Comparison of ENCODE assay signal across 13 cellular contexts in the genomic region with DNA sequence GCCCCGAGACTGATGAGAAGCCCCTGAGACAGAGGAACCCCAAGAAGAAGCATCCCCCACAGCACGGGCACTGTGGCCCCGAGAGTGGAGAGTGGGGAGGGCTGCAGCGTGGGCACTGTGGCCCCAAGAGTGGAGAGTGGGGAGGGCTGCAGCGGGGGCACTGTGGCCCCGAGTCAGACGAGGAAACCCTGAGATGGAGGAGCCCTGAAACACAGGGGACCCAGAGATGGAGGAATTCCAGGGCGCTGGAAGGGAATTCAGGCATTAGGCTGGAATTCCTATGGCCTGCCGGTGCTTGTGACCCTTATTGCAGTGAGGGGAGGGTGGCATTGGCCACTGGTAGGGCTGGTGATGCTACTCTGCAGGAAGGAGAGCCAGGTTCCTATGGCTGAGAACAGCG.
"Had no signal": no experiment of that assay in that cellular context is flagged by ENCODE, and none has a peak within 500 bp of the region (broad histone marks: within the 10 kb centered on the region; RNA-seq: fewer than 3 reads in every experiment).

No MANE protein-coding gene starts in this region.

- H3K9me3 ChIP-seq: upper lobe of left lung had no signal

- H3K4me3 Mint-ChIP-seq: activated CD4-positive, alpha-beta memory T cell treated with anti-CD3 and anti-CD28 coated beads, Interleukin-2, amount 10 ng/mL, durations not matched to agents 7 days and 5 days; activated naive CD4-positive, alpha-beta T cell treated with anti-CD3 and anti-CD28 coated beads, Interleukin-2, amount 50 U/mL, for 24 hours; effector memory CD8-positive, alpha-beta T cell; naive thymus-derived CD8-positive, alpha-beta T cell; stimulated activated naive CD8-positive, alpha-beta T cell treated with anti-CD3 and anti-CD28 coated beads, Interleukin-15, Interleukin-2, amounts not matched to agents 100 ng/mL and 50 ng/mL, for 24 hours had no signal

- DNase-seq: activated CD4-positive, alpha-beta memory T cell treated with anti-CD3 and anti-CD28 coated beads, Interleukin-2, amount 10 ng/mL, durations not matched to agents 7 days and 5 days; activated CD4-positive, alpha-beta T cell treated with anti-CD3 and anti-CD28 coated beads for 4 hours; activated effector memory CD4-positive, alpha-beta T cell treated with Interleukin-2 at 50 U/mL for 16 hours; activated T-cell treated with anti-CD3 and anti-CD28 coated beads, Interleukin-2, amount 50 U/mL, for 48 hours; effector memory CD8-positive, alpha-beta T cell; mesenchymal stem cell; stimulated activated CD4-positive, alpha-beta T cell treated with anti-CD3 and anti-CD28 coated beads, Interleukin-12 subunit alpha, Interleukin-12 subunit beta, amount 100 ng/mL, for 4 hours; stimulated activated CD4-positive, alpha-beta T cell treated with anti-CD3 and anti-CD28 coated beads, Interleukin-1b, Interleukin-23, amount 100 ng/mL, for 48 hours had no signal

- H3K4me1 ChIP-seq: parathyroid adenoma, upper lobe of left lung had no signal

- H3K27me3 ChIP-seq: upper lobe of left lung had no signal

- H3K4me3 ChIP-seq: upper lobe of left lung had no signal

- H3K27me3 Mint-ChIP-seq: activated CD4-positive, alpha-beta memory T cell treated with anti-CD3 and anti-CD28 coated beads, Interleukin-2, amount 10 ng/mL, durations not matched to agents 7 days and 5 days; activated naive CD4-positive, alpha-beta T cell treated with anti-CD3 and anti-CD28 coated beads, Interleukin-2, amount 50 U/mL, for 24 hours had no signal

- ATAC-seq: effector memory CD8-positive, alpha-beta T cell; naive thymus-derived CD8-positive, alpha-beta T cell had no signal

- H3K36me3 Mint-ChIP-seq: activated naive CD4-positive, alpha-beta T cell treated with anti-CD3 and anti-CD28 coated beads, Interleukin-2, amount 50 U/mL, for 24 hours; naive thymus-derived CD8-positive, alpha-beta T cell had no signal

- H3K9me3 Mint-ChIP-seq: activated CD4-positive, alpha-beta memory T cell treated with anti-CD3 and anti-CD28 coated beads, Interleukin-2, amount 10 ng/mL, durations not matched to agents 7 days and 5 days; activated naive CD4-positive, alpha-beta T cell treated with anti-CD3 and anti-CD28 coated beads, Interleukin-2, amount 50 U/mL, for 24 hours; effector memory CD8-positive, alpha-beta T cell; naive thymus-derived CD8-positive, alpha-beta T cell; stimulated activated naive CD8-positive, alpha-beta T cell treated with anti-CD3 and anti-CD28 coated beads, Interleukin-15, Interleukin-2, amounts not matched to agents 100 ng/mL and 50 ng/mL, for 24 hours had no signal

- H3K27ac Mint-ChIP-seq: activated CD4-positive, alpha-beta memory T cell treated with anti-CD3 and anti-CD28 coated beads, Interleukin-2, amount 10 ng/mL, durations not matched to agents 7 days and 5 days; activated naive CD4-positive, alpha-beta T cell treated with anti-CD3 and anti-CD28 coated beads, Interleukin-2, amount 50 U/mL, for 24 hours; effector memory CD8-positive, alpha-beta T cell; naive thymus-derived CD8-positive, alpha-beta T cell; stimulated activated naive CD8-positive, alpha-beta T cell treated with anti-CD3 and anti-CD28 coated beads, Interleukin-15, Interleukin-2, amounts not matched to agents 100 ng/mL and 50 ng/mL, for 24 hours had no signal

- H3K4me1 Mint-ChIP-seq: activated CD4-positive, alpha-beta memory T cell treated with anti-CD3 and anti-CD28 coated beads, Interleukin-2, amount 10 ng/mL, durations not matched to agents 7 days and 5 days; activated naive CD4-positive, alpha-beta T cell treated with anti-CD3 and anti-CD28 coated beads, Interleukin-2, amount 50 U/mL, for 24 hours had no signal

- H3K27ac ChIP-seq: parathyroid adenoma, upper lobe of left lung had no signal

- H3K36me3 ChIP-seq: upper lobe of left lung had no signal
